10 cellular contexts compared by ENCODE assay signal in genomic region chr1:206559661-206559995, GRCh38. TPM values are rescaled to one million over a fixed set of nuclear protein-coding genes. Genes with fewer than 3 reads are reported as not detected.
DNase-seq lines count a peak whose midpoint lies in the region; ATAC-seq and TF ChIP-seq lines count a peak whose summit lies in the region.
"Had no signal": no experiment of that assay in that cellular context is flagged by ENCODE, and none has a peak within 500 bp of the region (broad histone marks: within the 10 kb centered on the region; RNA-seq: fewer than 3 reads in every experiment).

No MANE protein-coding gene starts in this region.

- TF ChIP-seq CTCF in GM12865 (IDR thresholded peaks at IDR 0.05; ENCODE audit: insufficient read depth, low read depth, low read length, missing control alignments) (no peak), esophagus squamous epithelium (IDR thresholded peaks at IDR 0.05) (no peak), smooth muscle cell (IDR thresholded peaks at IDR 0.05; ENCODE audit: borderline replicate concordance, insufficient read depth, poor library complexity, severe bottlenecking) (no peak), WTC11 (IDR thresholded peaks at IDR 0.05) (no peak)

- no peaks in the 10 kb centered on the region for H3K79me2 ChIP-seq in smooth muscle cell (ENCODE audit: low read depth)

- H3K27me3 Mint-ChIP-seq in T-cell (no peaks in the 10 kb centered on the region), WTC11 (ENCODE audit: low read depth) (peaks cover 36% of the 10 kb centered on the region)

- intact Hi-C loops in esophagus squamous epithelium (cut with DNase I) = no loop called here

- POLR2A ChIA-PET in T-cell (lab: Charles Lee) = interaction anchor here (1.1 to 1.3 kb wide), 2 partner anchors 8 to 21 kb away, joined by 4 to 5 read pairs; no protein-coding TSS in a partner anchor
- POLR2A ChIA-PET in WTC11 (lab: Charles Lee) = no interaction called here

- no peaks in the 10 kb centered on the region for H3K9me3 ChIP-seq in esophagus squamous epithelium
- H3K9me3 ChIP-seq in smooth muscle cell (replicated peaks; ENCODE audit: low read depth) = no peaks in the 10 kb centered on the region

- no peaks in the 10 kb centered on the region for H4K20me1 ChIP-seq in smooth muscle cell (ENCODE audit: low read depth)

- peak overlapping the region; percentile 1 for H3K4me2 ChIP-seq in smooth muscle cell

- H3K9ac ChIP-seq in smooth muscle cell (ENCODE audit: low read depth) = no peak overlapping the region

- no peaks in the 10 kb centered on the region for H3K9me3 Mint-ChIP-seq in T-cell
- H3K9me3 Mint-ChIP-seq in WTC11 = no peaks in the 10 kb centered on the region

- no peak for TF ChIP-seq POLR2A in esophagus squamous epithelium (IDR thresholded peaks at IDR 0.05)

- no peak overlapping the region for H2AFZ ChIP-seq in smooth muscle cell (ENCODE audit: low read depth)

- peak; percentile 31 for DNase-seq in GM12865 (ENCODE audit: low read depth)
- no peak for DNase-seq in T-cell
- DNase-seq in esophagus squamous epithelium (lab: John Stamatoyannopoulos, UW) = no peak
- DNase-seq in smooth muscle cell (lab: John Stamatoyannopoulos, UW; ENCODE audit: unreplicated experiment) = no peak
- no peak for DNase-seq in NCI-H146 (lab: John Stamatoyannopoulos, UW)
- no peak for DNase-seq in WTC11 (ENCODE audit: low spot score)
- DNase-seq in NCI-H2227 treated with DMSO at 0.1 percent for 48 hours (lab: John Stamatoyannopoulos, UW) = no peak
- DNase-seq: head of caudate nucleus, KG1, NCI-H748 treated with DMSO at 0.1 percent for 48 hours had no signal

- H3F3A ChIP-seq in smooth muscle cell (ENCODE audit: low read depth) = peaks cover 10% of the 10 kb centered on the region

- H3K36me3 Mint-ChIP-seq in T-cell = peaks cover 48% of the 10 kb centered on the region
- H3K36me3 Mint-ChIP-seq in WTC11 = no peaks in the 10 kb centered on the region

- no peaks in the 10 kb centered on the region for H3K27me3 ChIP-seq in esophagus squamous epithelium
- no peaks in the 10 kb centered on the region for H3K27me3 ChIP-seq in smooth muscle cell (ENCODE audit: low read depth)

- peak overlapping the region; percentile 11 to 71 (median 38) for H3K27ac ChIP-seq in esophagus squamous epithelium
- H3K27ac ChIP-seq in smooth muscle cell (ENCODE audit: low read depth) = no peak overlapping the region

- 73 to 82% methylated on average over 5 of the region's 5 CpGs for WGBS in esophagus squamous epithelium, 2 donors
- WGBS in smooth muscle cell (ENCODE audit: low lambda C conversion rate) = 79% methylated on average over 5 of the region's 5 CpGs

- peaks cover 72 to 81% (median 77%) of the 10 kb centered on the region in 3 donors for H3K4me1 Mint-ChIP-seq in T-cell
- H3K4me1 Mint-ChIP-seq in WTC11 = peaks cover 40% of the 10 kb centered on the region

- CTCF ChIA-PET in T-cell (lab: Charles Lee) (interaction anchor here (0.6 to 6.0 kb wide), 6 partner anchors 8 to 21 kb away, joined by 3 to 70 read pairs (median 5); no protein-coding TSS in a partner anchor), WTC11 (lab: Charles Lee) (interaction anchor here (1.1 to 3.0 kb wide), 5 partner anchors 15 to 80 kb away, joined by 3 to 13 read pairs (median 4); partner anchors contain the start of gene RASSF5)

- H3K4me3 ChIP-seq in GM12865 (ENCODE audit: low read depth, low read length) (peak overlapping the region; percentile 94), esophagus squamous epithelium (peak overlapping the region in 3 of 4 donors; percentile 48 to 65 (median 60)), smooth muscle cell (no peak overlapping the region)

- H3K27ac Mint-ChIP-seq in T-cell (peak overlapping the region; percentile 97 to 99), WTC11 (no peak overlapping the region)

- H3K4me1 ChIP-seq in esophagus squamous epithelium (peaks cover 22 to 74% (median 35%) of the 10 kb centered on the region in 3 donors), smooth muscle cell (ENCODE audit: low read depth) (peaks cover 28% of the 10 kb centered on the region)

- H3K36me3 ChIP-seq in esophagus squamous epithelium (peaks cover 0 to 35% (median 5%) of the 10 kb centered on the region in 3 donors), smooth muscle cell (ENCODE audit: low read depth) (no peaks in the 10 kb centered on the region)

- H3K4me3 Mint-ChIP-seq in T-cell (peak overlapping the region; percentile 88 to 97 (median 96)), WTC11 (no peak overlapping the region)

- ATAC-seq in T-cell (replicated peaks in 1 of 4) (no peak), WTC11 (no peak)

TF ChIP-seq in WTC11, 78 proteins besides CTCF, POLR2A, EP300 and RAD21 (continues in another document):
- TF ChIP-seq AFF4 (CRISPR knock-in tag; IDR thresholded peaks at IDR 0.05; ENCODE audit: borderline replicate concordance) = no peak
- no peak for TF ChIP-seq GRHL2 (CRISPR knock-in tag; IDR thresholded peaks at IDR 0.05; ENCODE audit: insufficient replicate concordance, severe bottlenecking)
- no peak for TF ChIP-seq ATF2 (CRISPR knock-in tag; IDR thresholded peaks at IDR 0.05; ENCODE audit: borderline replicate concordance, low read depth)
- no peak for TF ChIP-seq ZNF671 (CRISPR knock-in tag; IDR thresholded peaks at IDR 0.05)
- no peak for TF ChIP-seq AR (CRISPR knock-in tag; IDR thresholded peaks at IDR 0.05)

RNA-seq across cellular contexts. Expression of gene RASSF5, which starts 52.3 kb away (rescaled TPM):
- 100 to 1,000 TPM; 174 to 224 (median 204) TPM for total RNA-seq in T-cell
- total RNA-seq in esophagus squamous epithelium = 10 to 100 TPM; 29.2 to 85.3 (median 35.1) TPM
- 1.3 and 2.6 TPM in 2 replicates for total RNA-seq in smooth muscle cell
- polyA plus RNA-seq in smooth muscle cell = 1.6 and 3.3 TPM in 2 replicates
- 1.7 to 2.1 TPM (median 1.7 TPM) in 3 replicates for total RNA-seq in WTC11 (2021)

RNA-seq across cellular contexts. Expression of gene EIF2D, which starts 52.6 kb away (rescaled TPM):
- 10 to 100 TPM; 48.0 to 56.7 (median 49.3) TPM for total RNA-seq in T-cell
- total RNA-seq in esophagus squamous epithelium = 10 to 100 TPM; 26.8 to 54.4 (median 42.2) TPM
- total RNA-seq in smooth muscle cell = 28.9 and 32.5 TPM in 2 replicates
- 22.8 and 22.9 TPM in 2 replicates for polyA plus RNA-seq in smooth muscle cell
- 35.7 to 36.8 TPM (median 35.9 TPM) in 3 replicates for total RNA-seq in WTC11 (2021)
